ENCODE assay signal across 16 cellular contexts in the genomic region with DNA sequence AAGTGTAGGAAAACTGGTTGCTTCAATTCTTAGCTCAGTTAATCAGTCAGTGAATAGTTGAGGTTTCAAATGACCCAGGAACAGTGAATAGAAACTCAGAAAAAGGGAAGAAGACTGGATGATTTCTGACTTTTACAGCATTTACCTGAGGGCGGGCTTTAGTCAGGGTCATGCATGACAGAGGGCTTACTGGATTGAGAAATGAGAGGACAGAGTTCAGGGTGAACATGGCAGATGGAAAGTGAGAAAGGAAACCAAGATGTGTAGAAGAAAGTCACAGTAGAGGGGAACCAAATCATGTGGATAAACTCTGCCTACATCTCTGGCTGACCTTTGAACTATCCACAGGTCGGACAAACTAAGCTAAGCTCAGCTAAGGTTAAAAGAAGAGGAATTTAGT.
DNase-seq lines count a peak whose midpoint lies in the region; ATAC-seq and TF ChIP-seq lines count a peak whose summit lies in the region.
"Had no signal": no experiment of that assay in that cellular context is flagged by ENCODE, and none has a peak within 500 bp of the region (broad histone marks: within the 10 kb centered on the region; RNA-seq: fewer than 3 reads in every experiment).

No MANE protein-coding gene starts in this region.

- H3K9me3 ChIP-seq in CD8-positive, alpha-beta memory T cell (ENCODE audit: low read length): no peaks in the 10 kb centered on the region
- H3K9me3 ChIP-seq: SJSA1 had no signal

- H3K4me3 Mint-ChIP-seq in HFFc6: no peak overlapping the region
- no peak overlapping the region for H3K4me3 Mint-ChIP-seq in activated CD8-positive, alpha-beta T cell treated with anti-CD3 and anti-CD28 coated beads for 36 hours
- H3K4me3 Mint-ChIP-seq in CD8-positive, alpha-beta memory T cell: no peak overlapping the region
- H3K4me3 Mint-ChIP-seq: activated naive CD8-positive, alpha-beta T cell treated with anti-CD3 and anti-CD28 coated beads, Interleukin-2, amount 10 ng/mL, durations not matched to agents 7 days and 5 days; dendritic cell treated with granulocyte-macrophage colony-stimulating factor and Interleukin-4, amounts not matched to agents 40 ng/mL and 50 ng/mL, for 4 days; stimulated activated effector memory CD8-positive, alpha-beta T cell treated with anti-CD3 and anti-CD28 coated beads, Interleukin-12 subunit alpha, Interleukin-12 subunit beta, amount 100 ng/mL, for 72 hours had no signal

- H3K27ac Mint-ChIP-seq in HFFc6: no peak overlapping the region
- H3K27ac Mint-ChIP-seq in activated CD8-positive, alpha-beta T cell treated with anti-CD3 and anti-CD28 coated beads for 36 hours: no peak overlapping the region
- H3K27ac Mint-ChIP-seq in CD8-positive, alpha-beta memory T cell: no peak overlapping the region
- H3K27ac Mint-ChIP-seq: activated naive CD8-positive, alpha-beta T cell treated with anti-CD3 and anti-CD28 coated beads, Interleukin-2, amount 10 ng/mL, durations not matched to agents 7 days and 5 days; dendritic cell treated with granulocyte-macrophage colony-stimulating factor and Interleukin-4, amounts not matched to agents 40 ng/mL and 50 ng/mL, for 4 days; stimulated activated effector memory CD8-positive, alpha-beta T cell treated with anti-CD3 and anti-CD28 coated beads, Interleukin-12 subunit alpha, Interleukin-12 subunit beta, amount 100 ng/mL, for 72 hours had no signal

- intact Hi-C loops in activated CD8-positive, alpha-beta T cell treated with anti-CD3 and anti-CD28 coated beads for 36 hours (cut with micrococcal nuclease): no loop called here

- no peaks in the 10 kb centered on the region for H3K9me3 Mint-ChIP-seq in HFFc6
- no peaks in the 10 kb centered on the region for H3K9me3 Mint-ChIP-seq in activated CD8-positive, alpha-beta T cell treated with anti-CD3 and anti-CD28 coated beads for 36 hours
- peaks cover 0 to 24% (median 11%) of the 10 kb centered on the region in 5 donors for H3K9me3 Mint-ChIP-seq in CD8-positive, alpha-beta memory T cell
- H3K9me3 Mint-ChIP-seq: activated naive CD8-positive, alpha-beta T cell treated with anti-CD3 and anti-CD28 coated beads, Interleukin-2, amount 10 ng/mL, durations not matched to agents 7 days and 5 days; dendritic cell treated with granulocyte-macrophage colony-stimulating factor and Interleukin-4, amounts not matched to agents 40 ng/mL and 50 ng/mL, for 4 days had no signal

- no peak for TF ChIP-seq CTCF in HFFc6 (IDR thresholded peaks at IDR 0.05)
- TF ChIP-seq CTCF in activated CD8-positive, alpha-beta T cell treated with anti-CD3 and anti-CD28 coated beads for 36 hours (IDR thresholded peaks at IDR 0.05): no peak

- DNase-seq in NAMALWA (ENCODE audit: low spot score) (peak; percentile 20), HFFc6 (no peak), Kasumi-1 (lab: John Stamatoyannopoulos, UW) (no peak)
- DNase-seq in activated CD8-positive, alpha-beta T cell treated with anti-CD3 and anti-CD28 coated beads for 36 hours: no peak
- no peak for DNase-seq in CD8-positive, alpha-beta memory T cell
- DNase-seq: activated CD4-positive, alpha-beta T cell treated with anti-CD3 and anti-CD28 coated beads, Interleukin-2, amount 50 U/mL, for 48 hours; activated naive CD8-positive, alpha-beta T cell treated with anti-CD3 and anti-CD28 coated beads, Interleukin-2, amount 10 ng/mL, durations not matched to agents 7 days and 5 days; Karpas-422; NCI-H446 had no signal

- no peaks in the 10 kb centered on the region for H3K36me3 Mint-ChIP-seq in HFFc6 (ENCODE audit: low read depth)
- no peaks in the 10 kb centered on the region for H3K36me3 Mint-ChIP-seq in activated CD8-positive, alpha-beta T cell treated with anti-CD3 and anti-CD28 coated beads for 36 hours (ENCODE audit: low read depth)
- H3K36me3 Mint-ChIP-seq in CD8-positive, alpha-beta memory T cell: no peaks in the 10 kb centered on the region
- H3K36me3 Mint-ChIP-seq: activated naive CD8-positive, alpha-beta T cell treated with anti-CD3 and anti-CD28 coated beads, Interleukin-2, amount 10 ng/mL, durations not matched to agents 7 days and 5 days; stimulated activated effector memory CD8-positive, alpha-beta T cell treated with anti-CD3 and anti-CD28 coated beads, Interleukin-12 subunit alpha, Interleukin-12 subunit beta, amount 100 ng/mL, for 72 hours had no signal

- H3K4me1 Mint-ChIP-seq in HFFc6 (ENCODE audit: low read depth): peaks cover 19% of the 10 kb centered on the region
- no peaks in the 10 kb centered on the region for H3K4me1 Mint-ChIP-seq in activated CD8-positive, alpha-beta T cell treated with anti-CD3 and anti-CD28 coated beads for 36 hours (ENCODE audit: low read depth)
- no peaks in the 10 kb centered on the region for H3K4me1 Mint-ChIP-seq in CD8-positive, alpha-beta memory T cell
- H3K4me1 Mint-ChIP-seq: activated naive CD8-positive, alpha-beta T cell treated with anti-CD3 and anti-CD28 coated beads, Interleukin-2, amount 10 ng/mL, durations not matched to agents 7 days and 5 days; stimulated activated effector memory CD8-positive, alpha-beta T cell treated with anti-CD3 and anti-CD28 coated beads, Interleukin-12 subunit alpha, Interleukin-12 subunit beta, amount 100 ng/mL, for 72 hours had no signal

- H3K36me3 ChIP-seq in CD8-positive, alpha-beta memory T cell (ENCODE audit: insufficient read depth, low read length): no peaks in the 10 kb centered on the region
- H3K36me3 ChIP-seq: SJSA1 had no signal

- no peak overlapping the region for H3K27ac ChIP-seq in CD8-positive, alpha-beta memory T cell (ENCODE audit: low read depth, low read length)
- H3K27ac ChIP-seq: C4-2B, SJSA1 had no signal

- no peaks in the 10 kb centered on the region; the same call in 1 of the 2 replicates for H3K27me3 Mint-ChIP-seq in HFFc6 (ENCODE audit: insufficient read depth)
- no peaks in the 10 kb centered on the region for H3K27me3 Mint-ChIP-seq in activated CD8-positive, alpha-beta T cell treated with anti-CD3 and anti-CD28 coated beads for 36 hours
- H3K27me3 Mint-ChIP-seq in CD8-positive, alpha-beta memory T cell: peaks cover 0 to 1% of the 10 kb centered on the region in 2 donors
- H3K27me3 Mint-ChIP-seq: activated naive CD8-positive, alpha-beta T cell treated with anti-CD3 and anti-CD28 coated beads, Interleukin-2, amount 10 ng/mL, durations not matched to agents 7 days and 5 days; dendritic cell treated with granulocyte-macrophage colony-stimulating factor and Interleukin-4, amounts not matched to agents 40 ng/mL and 50 ng/mL, for 4 days had no signal

- H3K4me1 ChIP-seq in CD8-positive, alpha-beta memory T cell (ENCODE audit: insufficient read depth, low read length): no peaks in the 10 kb centered on the region
- H3K4me1 ChIP-seq: SJSA1 had no signal

- H3K27me3 ChIP-seq in CD8-positive, alpha-beta memory T cell (ENCODE audit: insufficient read depth, low read length, poor library complexity, severe bottlenecking): no peaks in the 10 kb centered on the region
- H3K27me3 ChIP-seq: SJSA1 had no signal

- ATAC-seq in GM18508 (IDR thresholded peaks at IDR 0.05; ENCODE audit: insufficient read depth, unreplicated experiment): peak; percentile 98
- ATAC-seq in GM21360 (IDR thresholded peaks at IDR 0.05; ENCODE audit: unreplicated experiment): peak; percentile 98
- peak; percentile 95 for ATAC-seq in HG02981 (IDR thresholded peaks at IDR 0.05; ENCODE audit: unreplicated experiment)
- ATAC-seq in activated CD8-positive, alpha-beta T cell treated with anti-CD3 and anti-CD28 coated beads for 36 hours: no peak
- ATAC-seq: stimulated activated effector memory CD8-positive, alpha-beta T cell treated with anti-CD3 and anti-CD28 coated beads, Interleukin-12 subunit alpha, Interleukin-12 subunit beta, amount 100 ng/mL, for 72 hours had no signal

- POLR2A ChIA-PET in activated CD8-positive, alpha-beta T cell treated with anti-CD3 and anti-CD28 coated beads for 36 hours (lab: Charles Lee): no interaction called here
- POLR2A ChIA-PET in CD8-positive, alpha-beta memory T cell (lab: Charles Lee): no interaction called here

- CTCF ChIA-PET in activated CD8-positive, alpha-beta T cell treated with anti-CD3 and anti-CD28 coated beads for 36 hours (lab: Charles Lee): no interaction called here
- CTCF ChIA-PET in CD8-positive, alpha-beta memory T cell (lab: Charles Lee): no interaction called here

- no peak overlapping the region for H3K4me3 ChIP-seq in CD8-positive, alpha-beta memory T cell (ENCODE audit: low read length)
- H3K4me3 ChIP-seq: SJSA1 had no signal
